In the genomic region with DNA sequence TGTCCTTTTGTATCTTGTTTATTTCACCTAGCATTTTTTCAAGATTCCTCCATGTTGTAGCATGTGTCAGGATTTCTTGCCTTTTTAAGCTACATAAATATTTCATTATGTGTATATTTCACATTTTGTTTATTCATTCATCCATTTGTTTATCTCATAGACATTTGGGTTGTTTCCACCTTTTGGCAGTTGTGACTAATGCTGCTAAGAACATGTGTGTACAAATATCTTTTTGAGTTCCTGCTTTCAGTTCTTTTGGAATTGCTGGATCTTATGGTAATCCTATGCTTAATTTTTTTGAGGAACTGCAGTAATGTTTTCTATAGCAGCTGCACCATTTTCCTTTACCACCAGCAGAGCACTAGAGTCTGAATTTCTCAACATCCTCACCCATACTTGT, we compare ENCODE assay signal across 21 cellular contexts.
"Had no signal": no experiment of that assay in that cellular context is flagged by ENCODE, and none has a peak within 500 bp of the region (broad histone marks: within the 10 kb centered on the region; RNA-seq: fewer than 3 reads in every experiment).

No MANE protein-coding gene starts in this region.

- ATAC-seq: T-cell had no signal

- H3K4me1 Mint-ChIP-seq: T-cell had no signal

- H3K36me3 ChIP-seq: MG63 had no signal

- FAIRE-seq: RCC 7860 had no signal

- H3K27ac ChIP-seq: RWPE1 had no signal

- DNase-seq: Karpas-422, KG1, MG63, NCI-H1092 treated with DMSO at 0.1 percent for 48 hours, NCI-H1436, NCI-H187, NCI-H2029, NCI-H2081 treated with DMSO at 0.1 percent for 48 hours, NCI-H2171, NCI-H226, NCI-H446, NCI-H510A, NCI-H524 treated with DMSO at 0.1 percent for 48 hours, NCI-H69, NCI-H774, SHP77, SK-N-SH, SW 1271, T-cell had no signal

- H3K9me3 ChIP-seq: MG63, SK-N-SH had no signal

- H3K27ac Mint-ChIP-seq: T-cell had no signal

- H3K27me3 ChIP-seq: MG63 had no signal

- H3K4me3 Mint-ChIP-seq: T-cell had no signal

- H3K9ac ChIP-seq: SK-N-SH had no signal

- H3K4me3 ChIP-seq: MG63 had no signal

- H3K4me2 ChIP-seq: SK-N-SH had no signal
